Comparison of ENCODE assay signal across 19 cellular contexts in the genomic region with DNA sequence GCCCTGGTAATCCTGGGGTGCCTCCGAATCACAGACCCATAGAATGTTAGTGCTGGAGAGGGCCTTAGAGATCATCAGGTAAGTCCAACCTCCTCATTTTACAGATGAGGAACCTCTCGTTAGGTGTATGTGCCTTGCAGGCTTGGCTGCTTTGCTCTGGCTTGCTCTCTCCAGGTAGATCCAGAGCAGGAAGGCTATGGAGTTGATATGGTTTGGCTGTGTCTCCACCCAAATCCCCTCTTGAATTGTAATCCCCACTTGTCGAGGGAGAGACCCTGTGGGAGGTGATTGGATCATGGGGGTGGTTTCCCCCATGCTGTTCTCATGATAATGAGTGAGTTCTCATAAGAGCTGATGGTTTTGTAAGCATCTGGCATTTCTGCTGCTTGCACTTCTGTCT.
A peak's percentile ranks its signal among the peaks of the same experiment; 100 is the strongest.
DNase-seq lines count a peak whose midpoint lies in the region; ATAC-seq and TF ChIP-seq lines count a peak whose summit lies in the region.
"Had no signal": no experiment of that assay in that cellular context is flagged by ENCODE, and none has a peak within 500 bp of the region (broad histone marks: within the 10 kb centered on the region; RNA-seq: fewer than 3 reads in every experiment).

No MANE protein-coding gene starts in this region.

- H3K4ac ChIP-seq in mesendoderm (ENCODE audit: low read depth, low read length), result no peak overlapping the region

- no peak overlapping the region for H2BK15ac ChIP-seq in mesendoderm (replicated peaks; ENCODE audit: low read depth)

- H4K8ac ChIP-seq in mesendoderm (ENCODE audit: low read depth, low read length), result no peak overlapping the region

- POLR2A ChIA-PET in WTC11 (lab: Charles Lee), result no interaction called here

- no peaks in the 10 kb centered on the region for H3K9me3 Mint-ChIP-seq in WTC11
- H3K9me3 Mint-ChIP-seq in type B pancreatic cell, result no peaks in the 10 kb centered on the region

- no CpG with 5 or more reads among the region's 3 CpGs for WGBS in mesendoderm (ENCODE audit: extremely low coverage, insufficient coverage, low lambda C conversion rate)

- H4K5ac ChIP-seq in mesendoderm (ENCODE audit: low read length), result no peak overlapping the region

- H3K27me3 ChIP-seq in mesendoderm (ENCODE audit: insufficient read depth, low read length, poor library complexity), result no peaks in the 10 kb centered on the region
- H3K27me3 ChIP-seq: BLaER1 had no signal

- TF ChIP-seq CTCF in WTC11 (IDR thresholded peaks at IDR 0.05) (no peak), type B pancreatic cell (conservative IDR thresholded peaks at IDR 0.05) (no peak)

- no peaks in the 10 kb centered on the region for H3K36me3 ChIP-seq in mesendoderm (ENCODE audit: control insufficient read depth, insufficient read depth, low read length)
- H3K36me3 ChIP-seq: BLaER1 had no signal

- H3K79me2 ChIP-seq in mesendoderm (ENCODE audit: control insufficient read depth, insufficient read depth, low read length), result no peaks in the 10 kb centered on the region

- no peak overlapping the region for H2AK5ac ChIP-seq in mesendoderm (ENCODE audit: low read length)

- no peak overlapping the region for H3K27ac ChIP-seq in mesendoderm (ENCODE audit: low read depth, low read length)
- H3K27ac ChIP-seq: BLaER1, GM23248, HL-60 had no signal

- no peaks in the 10 kb centered on the region for H3K79me1 ChIP-seq in mesendoderm (ENCODE audit: low read length)

- peak overlapping the region; percentile 5 for H2BK5ac ChIP-seq in mesendoderm (ENCODE audit: low read length)

- H3K27me3 Mint-ChIP-seq in WTC11 (ENCODE audit: low read depth) (no peaks in the 10 kb centered on the region), type B pancreatic cell (no peaks in the 10 kb centered on the region)

- H3K56ac ChIP-seq in mesendoderm (ENCODE audit: low read length), result peak overlapping the region; percentile 2

- H3K27ac Mint-ChIP-seq in WTC11 (peak overlapping the region; percentile 47; the same call in 1 of the 2 replicates), type B pancreatic cell (peak overlapping the region; percentile 36)
- H3K27ac Mint-ChIP-seq: CD14-positive monocyte; CD4-positive, alpha-beta memory T cell had no signal

- H3K4me2 ChIP-seq in mesendoderm (ENCODE audit: low read length), result no peak overlapping the region
- H3K4me2 ChIP-seq: BLaER1 had no signal

- H3K4me1 ChIP-seq in mesendoderm (ENCODE audit: control insufficient read depth, low read depth, low read length), result peaks cover 5% of the 10 kb centered on the region
- H3K4me1 ChIP-seq: BLaER1 had no signal

- H3K4me3 ChIP-seq in mesendoderm (ENCODE audit: low read length), result no peak overlapping the region
- H3K4me3 ChIP-seq: BLaER1, GM23248 had no signal

- peak; percentile 62 for ATAC-seq in WTC11

- H3K4me3 Mint-ChIP-seq in WTC11 (no peak overlapping the region), type B pancreatic cell (no peak overlapping the region)
- H3K4me3 Mint-ChIP-seq: CD14-positive monocyte; CD4-positive, alpha-beta memory T cell had no signal

- CTCF ChIA-PET in WTC11 (lab: Charles Lee), result interaction anchor here (0.6 kb wide), 1 partner anchor 123 kb away, joined by 3 read pairs; no protein-coding TSS in a partner anchor

- H3K9ac ChIP-seq in mesendoderm (ENCODE audit: low read length), result no peak overlapping the region
- H3K9ac ChIP-seq: BLaER1, GM23248 had no signal

- no peak overlapping the region for H3K23ac ChIP-seq in mesendoderm (ENCODE audit: low read length)

- DNase-seq in NCI-H82 (lab: John Stamatoyannopoulos, UW) (peak; percentile 38), NCI-H82 treated with DMSO at 0.1 percent for 48 hours (lab: John Stamatoyannopoulos, UW; ENCODE audit: unreplicated experiment) (no peak), WTC11 (ENCODE audit: low spot score) (no peak), mesendoderm (peak; percentile 46), type B pancreatic cell (ENCODE audit: extremely low spot score, unreplicated experiment) (no peak), NCI-H69 (lab: John Stamatoyannopoulos, UW) (no peak), NCI-H2107 (lab: John Stamatoyannopoulos, UW) (no peak)
- DNase-seq in stimulated activated CD4-positive, alpha-beta T cell treated with anti-CD3 and anti-CD28 coated beads, Interleukin-4, amount 100 ng/mL, for 1 hour, result no peak
- DNase-seq: 8988T; CD4-positive, alpha-beta memory T cell; DMS153; DMS79; GDM1; GM23248; H7; IMR-90 had no signal

- peaks cover 13% of the 10 kb centered on the region for H3K4me1 Mint-ChIP-seq in WTC11
- H3K4me1 Mint-ChIP-seq in type B pancreatic cell (ENCODE audit: unreplicated experiment), result peaks cover 22% of the 10 kb centered on the region
- H3K4me1 Mint-ChIP-seq: CD14-positive monocyte; CD4-positive, alpha-beta memory T cell had no signal

- H3K36me3 Mint-ChIP-seq in WTC11, result no peaks in the 10 kb centered on the region
- H3K36me3 Mint-ChIP-seq in type B pancreatic cell, result no peaks in the 10 kb centered on the region
- H3K36me3 Mint-ChIP-seq: CD14-positive monocyte; CD4-positive, alpha-beta memory T cell had no signal

- peak overlapping the region; percentile 4 for H3K18ac ChIP-seq in mesendoderm (ENCODE audit: low read length)

- no peak overlapping the region for H2BK120ac ChIP-seq in mesendoderm (ENCODE audit: low read depth, low read length)

TF ChIP-seq in WTC11, 78 proteins besides CTCF, POLR2A, EP300 and RAD21 (continues in another document):
- TF ChIP-seq ZNF138 (CRISPR knock-in tag; conservative IDR thresholded peaks at IDR 0.05) (no peak), TP53 (CRISPR knock-in tag; IDR thresholded peaks at IDR 0.05) (no peak), ZNF671 (CRISPR knock-in tag; IDR thresholded peaks at IDR 0.05) (no peak), HMGXB4 (CRISPR knock-in tag; IDR thresholded peaks at IDR 0.05) (no peak), RELA (CRISPR knock-in tag; IDR thresholded peaks at IDR 0.05; ENCODE audit: borderline replicate concordance) (no peak), SOX15 (CRISPR knock-in tag; IDR thresholded peaks at IDR 0.05) (no peak)
- TF ChIP-seq, protein P1, sequence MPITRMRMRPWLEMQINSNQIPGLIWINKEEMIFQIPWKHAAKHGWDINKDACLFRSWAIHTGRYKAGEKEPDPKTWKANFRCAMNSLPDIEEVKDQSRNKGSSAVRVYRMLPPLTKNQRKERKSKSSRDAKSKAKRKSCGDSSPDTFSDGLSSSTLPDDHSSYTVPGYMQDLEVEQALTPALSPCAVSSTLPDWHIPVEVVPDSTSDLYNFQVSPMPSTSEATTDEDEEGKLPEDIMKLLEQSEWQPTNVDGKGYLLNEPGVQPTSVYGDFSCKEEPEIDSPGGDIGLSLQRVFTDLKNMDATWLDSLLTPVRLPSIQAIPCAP (CRISPR knock-in tag; IDR thresholded peaks at IDR 0.05), result no peak
- TF ChIP-seq, protein P2, sequence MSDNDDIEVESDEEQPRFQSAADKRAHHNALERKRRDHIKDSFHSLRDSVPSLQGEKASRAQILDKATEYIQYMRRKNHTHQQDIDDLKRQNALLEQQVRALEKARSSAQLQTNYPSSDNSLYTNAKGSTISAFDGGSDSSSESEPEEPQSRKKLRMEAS (CRISPR knock-in tag; IDR thresholded peaks at IDR 0.05), result no peak
- TF ChIP-seq, protein P3, sequence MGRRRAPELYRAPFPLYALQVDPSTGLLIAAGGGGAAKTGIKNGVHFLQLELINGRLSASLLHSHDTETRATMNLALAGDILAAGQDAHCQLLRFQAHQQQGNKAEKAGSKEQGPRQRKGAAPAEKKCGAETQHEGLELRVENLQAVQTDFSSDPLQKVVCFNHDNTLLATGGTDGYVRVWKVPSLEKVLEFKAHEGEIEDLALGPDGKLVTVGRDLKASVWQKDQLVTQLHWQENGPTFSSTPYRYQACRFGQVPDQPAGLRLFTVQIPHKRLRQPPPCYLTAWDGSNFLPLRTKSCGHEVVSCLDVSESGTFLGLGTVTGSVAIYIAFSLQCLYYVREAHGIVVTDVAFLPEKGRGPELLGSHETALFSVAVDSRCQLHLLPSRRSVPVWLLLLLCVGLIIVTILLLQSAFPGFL (CRISPR knock-in tag; IDR thresholded peaks at IDR 0.05; ENCODE audit: borderline replicate concordance), result no peak
- TF ChIP-seq, protein P4, sequence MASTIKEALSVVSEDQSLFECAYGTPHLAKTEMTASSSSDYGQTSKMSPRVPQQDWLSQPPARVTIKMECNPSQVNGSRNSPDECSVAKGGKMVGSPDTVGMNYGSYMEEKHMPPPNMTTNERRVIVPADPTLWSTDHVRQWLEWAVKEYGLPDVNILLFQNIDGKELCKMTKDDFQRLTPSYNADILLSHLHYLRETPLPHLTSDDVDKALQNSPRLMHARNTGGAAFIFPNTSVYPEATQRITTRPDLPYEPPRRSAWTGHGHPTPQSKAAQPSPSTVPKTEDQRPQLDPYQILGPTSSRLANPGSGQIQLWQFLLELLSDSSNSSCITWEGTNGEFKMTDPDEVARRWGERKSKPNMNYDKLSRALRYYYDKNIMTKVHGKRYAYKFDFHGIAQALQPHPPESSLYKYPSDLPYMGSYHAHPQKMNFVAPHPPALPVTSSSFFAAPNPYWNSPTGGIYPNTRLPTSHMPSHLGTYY (CRISPR knock-in tag; IDR thresholded peaks at IDR 0.05), result no peak

Comparison
In these comparisons a context has a peak if more than half of its experiments do, and no peak if none do; other contexts are left out.
1. DNase-seq: peak in NCI-H82 (single experiment) and mesendoderm (single experiment); none in NCI-H82 treated with DMSO at 0.1 percent for 48 hours (single experiment), WTC11 (single experiment), type B pancreatic cell (single experiment), NCI-H69 (single experiment), NCI-H2107 (single experiment) and stimulated activated CD4-positive, alpha-beta T cell treated with anti-CD3 and anti-CD28 coated beads, Interleukin-4, amount 100 ng/mL, for 1 hour (single experiment).